In genomic region chr11:115481528-115481927, GRCh38 we compare ENCODE assay signal across 23 cellular contexts. TPM values are rescaled to one million over a fixed set of nuclear protein-coding genes. Genes with fewer than 3 reads are reported as not detected.
DNase-seq lines count a peak whose midpoint lies in the region; ATAC-seq, FAIRE-seq and TF ChIP-seq lines count a peak whose summit lies in the region.
"Had no signal": no experiment of that assay in that cellular context is flagged by ENCODE, and none has a peak within 500 bp of the region (broad histone marks: within the 10 kb centered on the region; RNA-seq: fewer than 3 reads in every experiment).

No MANE protein-coding gene starts in this region.

- no peaks in the 10 kb centered on the region for H3K36me3 ChIP-seq in Caco-2 (ENCODE audit: control insufficient read depth, insufficient read depth, low read length)
- no peaks in the 10 kb centered on the region for H3K36me3 ChIP-seq in endodermal cell (ENCODE audit: control insufficient read depth, insufficient read depth, low read length)
- no peaks in the 10 kb centered on the region for H3K36me3 ChIP-seq in mesendoderm (ENCODE audit: control insufficient read depth, insufficient read depth, low read length)
- H3K36me3 ChIP-seq: BE2C had no signal

- FAIRE-seq in GM12892 (lab: Jason Lieb, UNC): peak; percentile 30
- FAIRE-seq: A204.1, D721Med had no signal

- peak overlapping the region; percentile 23 for H3K18ac ChIP-seq in mesendoderm (ENCODE audit: low read length)

- H3K9me3 ChIP-seq in Caco-2: no peaks in the 10 kb centered on the region
- H3K9me3 ChIP-seq in endodermal cell (ENCODE audit: control insufficient read depth, low read length): peaks cover 6% of the 10 kb centered on the region
- H3K9me3 ChIP-seq: BE2C had no signal

- H3K4me3 Mint-ChIP-seq in Caco-2 (ENCODE audit: unreplicated experiment) (no peak overlapping the region), endodermal cell (no peak overlapping the region)
- H3K4me3 Mint-ChIP-seq: CD4-positive, CD25-positive, alpha-beta regulatory T cell; CD8-positive, alpha-beta memory T cell; HFFc6 had no signal

- ATAC-seq in HG02623 (IDR thresholded peaks at IDR 0.05; ENCODE audit: unreplicated experiment) (no peak), HG02588 (IDR thresholded peaks at IDR 0.05; ENCODE audit: unreplicated experiment) (no peak)
- ATAC-seq: HCT116 had no signal

- H3K4me1 ChIP-seq in Caco-2 (peaks cover 36% of the 10 kb centered on the region), endodermal cell (ENCODE audit: control insufficient read depth, insufficient read depth, low read length) (peaks cover 21% of the 10 kb centered on the region), mesendoderm (ENCODE audit: control insufficient read depth, low read depth, low read length) (peaks cover 13% of the 10 kb centered on the region)

- no peak overlapping the region for H3K56ac ChIP-seq in mesendoderm (ENCODE audit: low read length)

- H3K27me3 ChIP-seq in Caco-2 (replicated peaks; ENCODE audit: control insufficient read depth, insufficient read depth, low read length): no peaks in the 10 kb centered on the region
- H3K27me3 ChIP-seq in endodermal cell (ENCODE audit: control insufficient read depth, insufficient read depth, low read length, poor library complexity, severe bottlenecking): peaks cover 8% of the 10 kb centered on the region
- H3K27me3 ChIP-seq in mesendoderm (ENCODE audit: insufficient read depth, low read length, poor library complexity): no peaks in the 10 kb centered on the region
- H3K27me3 ChIP-seq: BE2C had no signal

- DNase-seq in Caco-2: no peak
- no peak for DNase-seq in GM12892 (ENCODE audit: insufficient read length)
- no peak for DNase-seq in endodermal cell
- DNase-seq in mesendoderm: no peak
- no peak for DNase-seq in dermis blood vessel endothelial cell
- DNase-seq: ACHN; BE2C; C1 segment of cervical spinal cord; CD4-positive, CD25-positive, alpha-beta regulatory T cell; CD8-positive, alpha-beta memory T cell; COR-L47; DMS153; DMS79; GDM1; GOT3; H7; HFFc6 had no signal

- TF ChIP-seq CTCF in Caco-2 (IDR thresholded peaks at IDR 0.05; ENCODE audit: insufficient read depth in 1 of 2, low read depth in 1 of 2, low read length in 1 of 2, severe bottlenecking in 1 of 2, unreplicated experiment in 1 of 2) (no peak), endodermal cell (conservative IDR thresholded peaks at IDR 0.05) (no peak)

- H4K5ac ChIP-seq in mesendoderm (ENCODE audit: low read length): no peak overlapping the region

- no peak overlapping the region for H3K23ac ChIP-seq in mesendoderm (ENCODE audit: low read length)

- CTCF ChIA-PET in Caco-2 (lab: Charles Lee): interaction anchor here (0.7 kb wide), 1 partner anchor 10 kb away, joined by 3 read pairs; no protein-coding TSS in a partner anchor

- H3K27me3 Mint-ChIP-seq in Caco-2 (ENCODE audit: insufficient read depth, unreplicated experiment): no peaks in the 10 kb centered on the region
- H3K27me3 Mint-ChIP-seq in endodermal cell (ENCODE audit: insufficient read depth): peaks cover 6% of the 10 kb centered on the region

- TF ChIP-seq POLR2A in GM12892 (IDR thresholded peaks at IDR 0.05; ENCODE audit: low read depth, low read length): no peak

- H3K4me1 Mint-ChIP-seq in Caco-2 (ENCODE audit: low read depth, unreplicated experiment) (peaks cover 40% of the 10 kb centered on the region), endodermal cell (peaks cover 50% of the 10 kb centered on the region)
- H3K4me1 Mint-ChIP-seq: CD4-positive, CD25-positive, alpha-beta regulatory T cell; CD8-positive, alpha-beta memory T cell had no signal

- H3K79me1 ChIP-seq in mesendoderm (ENCODE audit: low read length): no peaks in the 10 kb centered on the region

- WGBS in endodermal cell (ENCODE audit: insufficient coverage in 1 of 2, insufficient read length in 1 of 2), 2 experiments: 81 to 96% methylated on average over 2 of the region's 2 CpGs
- WGBS in mesendoderm (ENCODE audit: extremely low coverage, insufficient coverage, low lambda C conversion rate): no CpG with 5 or more reads among the region's 2 CpGs

- BruUV-seq in Caco-2 (replicated peaks; lab: Mats Ljungman, UMichigan): no TSS peak

- H3K9me3 Mint-ChIP-seq in Caco-2 (ENCODE audit: unreplicated experiment) (peaks cover 25% of the 10 kb centered on the region), endodermal cell (peaks cover 3% of the 10 kb centered on the region)

- no peaks in the 10 kb centered on the region for H3K79me2 ChIP-seq in mesendoderm (ENCODE audit: control insufficient read depth, insufficient read depth, low read length)

- H3K4me2 ChIP-seq in mesendoderm (ENCODE audit: low read length): peak overlapping the region; percentile 8

- no peak overlapping the region for H2BK120ac ChIP-seq in mesendoderm (ENCODE audit: low read depth, low read length)

- intact Hi-C loops in Caco-2 (cut with micrococcal nuclease; ENCODE audit: unreplicated experiment): no loop called here

- peak overlapping the region; percentile 40 for H2AK5ac ChIP-seq in mesendoderm (ENCODE audit: low read length)

- H3K27ac ChIP-seq in endodermal cell (ENCODE audit: low read depth, low read length) (no peak overlapping the region), mesendoderm (ENCODE audit: low read depth, low read length) (no peak overlapping the region)

- H3K27ac Mint-ChIP-seq in Caco-2 (ENCODE audit: unreplicated experiment) (peak overlapping the region; percentile 23), endodermal cell (no peak overlapping the region)
- H3K27ac Mint-ChIP-seq: CD8-positive, alpha-beta memory T cell; HFFc6 had no signal

- H3K4ac ChIP-seq in mesendoderm (ENCODE audit: low read depth, low read length): no peak overlapping the region

- H2BK15ac ChIP-seq in mesendoderm (replicated peaks; ENCODE audit: low read depth): no peak overlapping the region

- no peak overlapping the region for H4K8ac ChIP-seq in mesendoderm (ENCODE audit: low read depth, low read length)

- no peak overlapping the region for H2BK5ac ChIP-seq in mesendoderm (ENCODE audit: low read length)

- H3K4me3 ChIP-seq in Caco-2 (ENCODE audit: low read depth, low read length) (no peak overlapping the region), endodermal cell (ENCODE audit: low read length) (peak overlapping the region; percentile 44), mesendoderm (ENCODE audit: low read length) (no peak overlapping the region)

- H3K36me3 Mint-ChIP-seq in Caco-2 (ENCODE audit: insufficient read depth, unreplicated experiment) (peaks cover 19% of the 10 kb centered on the region), endodermal cell (ENCODE audit: low read depth) (peaks cover 10% of the 10 kb centered on the region)
- H3K36me3 Mint-ChIP-seq: CD4-positive, CD25-positive, alpha-beta regulatory T cell; CD8-positive, alpha-beta memory T cell had no signal

- POLR2A ChIA-PET in Caco-2 (lab: Charles Lee): no interaction called here

- H3K9ac ChIP-seq in endodermal cell (ENCODE audit: extremely low read depth, low read length, poor library complexity, severe bottlenecking): no peak overlapping the region
- no peak overlapping the region for H3K9ac ChIP-seq in mesendoderm (ENCODE audit: low read length)

RNA-seq across cellular contexts. Expression of gene CADM1, which starts 22.7 kb away (rescaled TPM):
- total RNA-seq in Caco-2 (2022) (440 and 534 TPM in 2 replicates), endodermal cell (10 to 100 TPM; 76.3 to 88.2 TPM), dermis blood vessel endothelial cell (0.56 and 2.2 TPM in 2 replicates)
- polyA plus RNA-seq in GM12892 (2012; ENCODE audit: missing spikeins): 13.6 TPM
- 95.9 TPM for polyA plus RNA-seq in endodermal cell (2013, experiment 1 of 2)
- 91.3 TPM for polyA plus RNA-seq in endodermal cell (2013, experiment 2 of 2)
- 11.2 TPM for polyA plus RNA-seq in mesendoderm (2013, experiment 1 of 2)
- polyA plus RNA-seq in mesendoderm (2013, experiment 2 of 2): 12.3 TPM
- total RNA-seq: HFFc6, HT-29 had no signal

Comparison
In these comparisons a context has a peak if more than half of its experiments do, and no peak if none do; other contexts are left out.
1. RNA of gene CADM1, which starts 22.7 kb away (total RNA-seq): 440 to 534 TPM in Caco-2 and 76.3 to 88.2 TPM in endodermal cell; 0.56 to 2.2 TPM in dermis blood vessel endothelial cell; every median in the first group is over 10 times any median in the second.